1 cellular context compared by ENCODE assay signal in the genomic region with DNA sequence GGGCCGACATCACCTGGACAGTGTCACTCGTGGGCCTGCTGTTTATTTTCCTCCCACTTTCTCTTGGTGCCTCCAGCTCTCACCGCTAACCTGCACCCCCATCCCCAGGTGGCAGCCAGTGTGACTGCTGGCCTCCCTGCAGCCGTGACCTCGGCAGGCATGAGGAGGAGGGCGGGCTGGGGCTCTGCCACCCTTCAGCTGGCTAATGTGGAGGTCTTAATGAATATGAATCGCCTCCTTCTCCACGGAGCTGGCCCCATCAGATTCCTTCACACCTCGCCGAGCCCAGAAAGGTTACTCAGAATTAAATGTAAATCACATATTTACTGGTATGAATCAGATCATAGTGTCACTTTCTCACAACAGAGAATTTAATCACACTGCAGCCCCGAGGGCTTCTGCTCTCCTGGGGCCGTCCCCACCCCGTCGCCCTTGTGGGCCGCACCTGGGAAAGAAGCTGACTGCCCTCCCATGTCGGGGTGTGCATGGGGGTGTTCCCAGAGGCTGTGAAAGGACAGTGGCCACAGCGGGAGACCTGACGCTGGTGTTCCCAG.
TF ChIP-seq lines count a peak whose summit lies in the region.

No MANE protein-coding gene starts in this region.

TF ChIP-seq in GM12878, 131 proteins besides CTCF, POLR2A, EP300 and RAD21:
- peak; percentile 53; the same call in 1 of the 2 replicates for TF ChIP-seq NR2F1 (conservative IDR thresholded peaks at IDR 0.05)
- peak; percentile 97 for TF ChIP-seq MEF2B (IDR thresholded peaks at IDR 0.05; ENCODE audit: partially characterized antibody, poor library complexity, severe bottlenecking)
- no peak for TF ChIP-seq SP1 (IDR thresholded peaks at IDR 0.05; ENCODE audit: low read depth, low read length)
- TF ChIP-seq GATAD2B (conservative IDR thresholded peaks at IDR 0.05; ENCODE audit: low read depth): peak; percentile 94
- 0 out of 2 replicates have a peak, but pooled peaks have one; percentile 13 for TF ChIP-seq ATF7 (IDR thresholded peaks at IDR 0.05; ENCODE audit: low read depth)
- no peak for TF ChIP-seq SRF (IDR thresholded peaks at IDR 0.05; ENCODE audit: low read depth in 2 of 2, low read length in 2 of 2)
- TF ChIP-seq POLR2AphosphoS2 (IDR thresholded peaks at IDR 0.05; ENCODE audit: low read depth, low read length): no peak
- no peak for TF ChIP-seq ZZZ3 (IDR thresholded peaks at IDR 0.05; ENCODE audit: control insufficient read depth, insufficient read length, low read depth)
- 0 out of 4 replicates have a peak, but pooled peaks have one; percentile 25 to 26 for TF ChIP-seq IKZF2 (IDR thresholded peaks at IDR 0.05)
- TF ChIP-seq NBN (IDR thresholded peaks at IDR 0.05): no peak
- TF ChIP-seq RUNX3 (IDR thresholded peaks at IDR 0.05; ENCODE audit: low read length): peak; percentile 41; the same call in 1 of the 2 replicates
- TF ChIP-seq, protein P1, sequence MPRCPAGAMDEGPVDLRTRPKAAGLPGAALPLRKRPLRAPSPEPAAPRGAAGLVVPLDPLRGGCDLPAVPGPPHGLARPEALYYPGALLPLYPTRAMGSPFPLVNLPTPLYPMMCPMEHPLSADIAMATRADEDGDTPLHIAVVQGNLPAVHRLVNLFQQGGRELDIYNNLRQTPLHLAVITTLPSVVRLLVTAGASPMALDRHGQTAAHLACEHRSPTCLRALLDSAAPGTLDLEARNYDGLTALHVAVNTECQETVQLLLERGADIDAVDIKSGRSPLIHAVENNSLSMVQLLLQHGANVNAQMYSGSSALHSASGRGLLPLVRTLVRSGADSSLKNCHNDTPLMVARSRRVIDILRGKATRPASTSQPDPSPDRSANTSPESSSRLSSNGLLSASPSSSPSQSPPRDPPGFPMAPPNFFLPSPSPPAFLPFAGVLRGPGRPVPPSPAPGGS (IDR thresholded peaks at IDR 0.05; ENCODE audit: borderline replicate concordance, insufficient read depth, low read depth, low read length, poor library complexity, severe bottlenecking): peak; percentile 95
- TF ChIP-seq RB1 (IDR thresholded peaks at IDR 0.05; ENCODE audit: borderline replicate concordance): peak; percentile 56; the same call in 1 of the 2 replicates
- no peak for TF ChIP-seq BMI1 (IDR thresholded peaks at IDR 0.05; ENCODE audit: borderline replicate concordance)
- TF ChIP-seq KAT2A (conservative IDR thresholded peaks at IDR 0.05; ENCODE audit: control insufficient read depth, low read depth, low read length): no peak
- peak; percentile 4; the same call in 1 of the 2 replicates for TF ChIP-seq SMC3 (IDR thresholded peaks at IDR 0.05; ENCODE audit: borderline replicate concordance, low read length)
- TF ChIP-seq CHD2 (IDR thresholded peaks at IDR 0.05; ENCODE audit: borderline replicate concordance, low read depth, low read length): no peak
- TF ChIP-seq SMAD1 (IDR thresholded peaks at IDR 0.05; ENCODE audit: low read depth, partially characterized antibody): no peak
- TF ChIP-seq, protein P2, sequence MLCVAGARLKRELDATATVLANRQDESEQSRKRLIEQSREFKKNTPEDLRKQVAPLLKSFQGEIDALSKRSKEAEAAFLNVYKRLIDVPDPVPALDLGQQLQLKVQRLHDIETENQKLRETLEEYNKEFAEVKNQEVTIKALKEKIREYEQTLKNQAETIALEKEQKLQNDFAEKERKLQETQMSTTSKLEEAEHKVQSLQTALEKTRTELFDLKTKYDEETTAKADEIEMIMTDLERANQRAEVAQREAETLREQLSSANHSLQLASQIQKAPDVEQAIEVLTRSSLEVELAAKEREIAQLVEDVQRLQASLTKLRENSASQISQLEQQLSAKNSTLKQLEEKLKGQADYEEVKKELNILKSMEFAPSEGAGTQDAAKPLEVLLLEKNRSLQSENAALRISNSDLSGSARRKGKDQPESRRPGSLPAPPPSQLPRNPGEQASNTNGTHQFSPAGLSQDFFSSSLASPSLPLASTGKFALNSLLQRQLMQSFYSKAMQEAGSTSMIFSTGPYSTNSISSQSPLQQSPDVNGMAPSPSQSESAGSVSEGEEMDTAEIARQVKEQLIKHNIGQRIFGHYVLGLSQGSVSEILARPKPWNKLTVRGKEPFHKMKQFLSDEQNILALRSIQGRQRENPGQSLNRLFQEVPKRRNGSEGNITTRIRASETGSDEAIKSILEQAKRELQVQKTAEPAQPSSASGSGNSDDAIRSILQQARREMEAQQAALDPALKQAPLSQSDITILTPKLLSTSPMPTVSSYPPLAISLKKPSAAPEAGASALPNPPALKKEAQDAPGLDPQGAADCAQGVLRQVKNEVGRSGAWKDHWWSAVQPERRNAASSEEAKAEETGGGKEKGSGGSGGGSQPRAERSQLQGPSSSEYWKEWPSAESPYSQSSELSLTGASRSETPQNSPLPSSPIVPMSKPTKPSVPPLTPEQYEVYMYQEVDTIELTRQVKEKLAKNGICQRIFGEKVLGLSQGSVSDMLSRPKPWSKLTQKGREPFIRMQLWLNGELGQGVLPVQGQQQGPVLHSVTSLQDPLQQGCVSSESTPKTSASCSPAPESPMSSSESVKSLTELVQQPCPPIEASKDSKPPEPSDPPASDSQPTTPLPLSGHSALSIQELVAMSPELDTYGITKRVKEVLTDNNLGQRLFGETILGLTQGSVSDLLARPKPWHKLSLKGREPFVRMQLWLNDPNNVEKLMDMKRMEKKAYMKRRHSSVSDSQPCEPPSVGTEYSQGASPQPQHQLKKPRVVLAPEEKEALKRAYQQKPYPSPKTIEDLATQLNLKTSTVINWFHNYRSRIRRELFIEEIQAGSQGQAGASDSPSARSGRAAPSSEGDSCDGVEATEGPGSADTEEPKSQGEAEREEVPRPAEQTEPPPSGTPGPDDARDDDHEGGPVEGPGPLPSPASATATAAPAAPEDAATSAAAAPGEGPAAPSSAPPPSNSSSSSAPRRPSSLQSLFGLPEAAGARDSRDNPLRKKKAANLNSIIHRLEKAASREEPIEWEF (IDR thresholded peaks at IDR 0.05; ENCODE audit: insufficient replicate concordance, low read depth, low read length): peak; percentile 85
- TF ChIP-seq SREBF1 (IDR thresholded peaks at IDR 0.05; ENCODE audit: low read length): no peak
- TF ChIP-seq JUNB (IDR thresholded peaks at IDR 0.05): peak; percentile 47
- TF ChIP-seq CREB1 (IDR thresholded peaks at IDR 0.05; ENCODE audit: low read depth): no peak
- no peak for TF ChIP-seq ZNF274 (IDR thresholded peaks at IDR 0.05; ENCODE audit: insufficient read depth, insufficient read length)
- no peak for TF ChIP-seq EED (IDR thresholded peaks at IDR 0.05; ENCODE audit: low read depth)
- TF ChIP-seq BRCA1 (IDR thresholded peaks at IDR 0.05; ENCODE audit: low read depth, low read length): no peak
- TF ChIP-seq SIN3A (IDR thresholded peaks at IDR 0.05; ENCODE audit: low read depth, low read length): no peak
- TF ChIP-seq ZNF24 (IDR thresholded peaks at IDR 0.05): no peak
- TF ChIP-seq MYB (IDR thresholded peaks at IDR 0.05; ENCODE audit: borderline replicate concordance, low read depth, low read length): no peak
- no peak for TF ChIP-seq EGR1 (IDR thresholded peaks at IDR 0.05; ENCODE audit: borderline replicate concordance in 1 of 2, low read depth in 2 of 2, low read length in 2 of 2)
- peak; percentile 74; the same call in 1 of the 2 replicates for TF ChIP-seq TCF12 (IDR thresholded peaks at IDR 0.05; ENCODE audit: low read depth, low read length)
- TF ChIP-seq IRF4 (IDR thresholded peaks at IDR 0.05; ENCODE audit: low read depth, low read length): no peak
- TF ChIP-seq PAX5 (IDR thresholded peaks at IDR 0.05; ENCODE audit: borderline replicate concordance, low read depth, low read length): peak; percentile 74; the same call in 1 of the 2 replicates
- TF ChIP-seq MTA2 (IDR thresholded peaks at IDR 0.05; ENCODE audit: low read depth): peak; percentile 56; the same call in 1 of the 2 replicates
- TF ChIP-seq, protein P3, sequence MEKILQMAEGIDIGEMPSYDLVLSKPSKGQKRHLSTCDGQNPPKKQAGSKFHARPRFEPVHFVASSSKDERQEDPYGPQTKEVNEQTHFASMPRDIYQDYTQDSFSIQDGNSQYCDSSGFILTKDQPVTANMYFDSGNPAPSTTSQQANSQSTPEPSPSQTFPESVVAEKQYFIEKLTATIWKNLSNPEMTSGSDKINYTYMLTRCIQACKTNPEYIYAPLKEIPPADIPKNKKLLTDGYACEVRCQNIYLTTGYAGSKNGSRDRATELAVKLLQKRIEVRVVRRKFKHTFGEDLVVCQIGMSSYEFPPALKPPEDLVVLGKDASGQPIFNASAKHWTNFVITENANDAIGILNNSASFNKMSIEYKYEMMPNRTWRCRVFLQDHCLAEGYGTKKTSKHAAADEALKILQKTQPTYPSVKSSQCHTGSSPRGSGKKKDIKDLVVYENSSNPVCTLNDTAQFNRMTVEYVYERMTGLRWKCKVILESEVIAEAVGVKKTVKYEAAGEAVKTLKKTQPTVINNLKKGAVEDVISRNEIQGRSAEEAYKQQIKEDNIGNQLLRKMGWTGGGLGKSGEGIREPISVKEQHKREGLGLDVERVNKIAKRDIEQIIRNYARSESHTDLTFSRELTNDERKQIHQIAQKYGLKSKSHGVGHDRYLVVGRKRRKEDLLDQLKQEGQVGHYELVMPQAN (conservative IDR thresholded peaks at IDR 0.05): no peak
- TF ChIP-seq, protein P4, sequence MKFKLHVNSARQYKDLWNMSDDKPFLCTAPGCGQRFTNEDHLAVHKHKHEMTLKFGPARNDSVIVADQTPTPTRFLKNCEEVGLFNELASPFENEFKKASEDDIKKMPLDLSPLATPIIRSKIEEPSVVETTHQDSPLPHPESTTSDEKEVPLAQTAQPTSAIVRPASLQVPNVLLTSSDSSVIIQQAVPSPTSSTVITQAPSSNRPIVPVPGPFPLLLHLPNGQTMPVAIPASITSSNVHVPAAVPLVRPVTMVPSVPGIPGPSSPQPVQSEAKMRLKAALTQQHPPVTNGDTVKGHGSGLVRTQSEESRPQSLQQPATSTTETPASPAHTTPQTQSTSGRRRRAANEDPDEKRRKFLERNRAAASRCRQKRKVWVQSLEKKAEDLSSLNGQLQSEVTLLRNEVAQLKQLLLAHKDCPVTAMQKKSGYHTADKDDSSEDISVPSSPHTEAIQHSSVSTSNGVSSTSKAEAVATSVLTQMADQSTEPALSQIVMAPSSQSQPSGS (IDR thresholded peaks at IDR 0.05; ENCODE audit: low read length): peak; percentile 87
- TF ChIP-seq, protein P5, sequence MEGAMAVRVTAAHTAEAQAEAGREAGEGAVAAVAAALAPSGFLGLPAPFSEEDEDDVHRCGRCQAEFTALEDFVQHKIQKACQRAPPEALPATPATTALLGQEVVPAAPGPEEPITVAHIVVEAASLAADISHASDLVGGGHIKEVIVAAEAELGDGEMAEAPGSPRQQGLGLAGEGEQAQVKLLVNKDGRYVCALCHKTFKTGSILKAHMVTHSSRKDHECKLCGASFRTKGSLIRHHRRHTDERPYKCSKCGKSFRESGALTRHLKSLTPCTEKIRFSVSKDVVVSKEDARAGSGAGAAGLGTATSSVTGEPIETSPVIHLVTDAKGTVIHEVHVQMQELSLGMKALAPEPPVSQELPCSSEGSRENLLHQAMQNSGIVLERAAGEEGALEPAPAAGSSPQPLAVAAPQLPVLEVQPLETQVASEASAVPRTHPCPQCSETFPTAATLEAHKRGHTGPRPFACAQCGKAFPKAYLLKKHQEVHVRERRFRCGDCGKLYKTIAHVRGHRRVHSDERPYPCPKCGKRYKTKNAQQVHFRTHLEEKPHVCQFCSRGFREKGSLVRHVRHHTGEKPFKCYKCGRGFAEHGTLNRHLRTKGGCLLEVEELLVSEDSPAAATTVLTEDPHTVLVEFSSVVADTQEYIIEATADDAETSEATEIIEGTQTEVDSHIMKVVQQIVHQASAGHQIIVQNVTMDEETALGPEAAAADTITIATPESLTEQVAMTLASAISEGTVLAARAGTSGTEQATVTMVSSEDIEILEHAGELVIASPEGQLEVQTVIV (IDR thresholded peaks at IDR 0.05; ENCODE audit: borderline replicate concordance, partially characterized antibody): no peak
- no peak for TF ChIP-seq CREM (IDR thresholded peaks at IDR 0.05; ENCODE audit: low read depth)
- TF ChIP-seq SREBF2 (IDR thresholded peaks at IDR 0.05; ENCODE audit: low read length): no peak
